Comparison of ENCODE assay signal across 8 cellular contexts in genomic region chr20:54649511-54649962, GRCh38.
DNase-seq lines count a peak whose midpoint lies in the region; ATAC-seq and FAIRE-seq lines count a peak whose summit lies in the region.

No MANE protein-coding gene starts in this region.

- no peaks in the 10 kb centered on the region for H3K4me1 ChIP-seq in naive thymus-derived CD4-positive, alpha-beta T cell (ENCODE audit: control insufficient read depth in 2 of 2, insufficient read depth in 2 of 2, low read length in 2 of 2)

- DNase-seq in A172 (ENCODE audit: low spot score), result peak; percentile 63
- peak; percentile 85 for DNase-seq in HTR-8/SVneo (ENCODE audit: insufficient read length, low spot score)
- peak; percentile 27 for DNase-seq in NOMO-1 treated with dmso at 0.1 percent for 144 hours (lab: John Stamatoyannopoulos, UW; ENCODE audit: unreplicated experiment)
- DNase-seq in activated CD8-positive, alpha-beta memory T cell treated with anti-CD3 and anti-CD28 coated beads, Interleukin-2, amount 50 U/mL, for 4 hours, result peak; percentile 53
- DNase-seq in naive thymus-derived CD4-positive, alpha-beta T cell, result peak; percentile 5 to 57 (median 26)
- peak in 5 of 6 experiments; percentile 10 to 47 (median 12) for DNase-seq in stimulated activated naive CD4-positive, alpha-beta T cell (lab: John Stamatoyannopoulos, UW)

- H3K4me3 Mint-ChIP-seq in naive thymus-derived CD4-positive, alpha-beta T cell, result no peak overlapping the region

- ATAC-seq in GM18502 (IDR thresholded peaks at IDR 0.05; ENCODE audit: poor library complexity, unreplicated experiment) (peak; percentile 76), esophagus mucosa (peak; percentile 81)
- ATAC-seq in naive thymus-derived CD4-positive, alpha-beta T cell, result peak; percentile 48

- POLR2A ChIA-PET in naive thymus-derived CD4-positive, alpha-beta T cell (lab: Charles Lee), result no interaction called here

- H3K36me3 ChIP-seq in naive thymus-derived CD4-positive, alpha-beta T cell (ENCODE audit: control insufficient read depth in 2 of 3, insufficient read depth in 3 of 3, low read length in 3 of 3), result no peaks in the 10 kb centered on the region

- CTCF ChIA-PET in naive thymus-derived CD4-positive, alpha-beta T cell (lab: Charles Lee), result interaction anchor here (0.7 to 1.0 kb wide), 2 partner anchors 442 to 1736 kb away, joined by 3 to 4 read pairs; partner anchors contain the start of gene PFDN4

- H3K27ac ChIP-seq in naive thymus-derived CD4-positive, alpha-beta T cell (ENCODE audit: low read depth, low read length), result no peak overlapping the region

- peaks cover 0 to 27% (median 9%) of the 10 kb centered on the region in 5 donors for H3K27me3 Mint-ChIP-seq in naive thymus-derived CD4-positive, alpha-beta T cell

- intact Hi-C loops in naive thymus-derived CD4-positive, alpha-beta T cell (cut with micrococcal nuclease), result loop anchor here (5.0 to 10.0 kb wide), 2 partner anchors 452 to 1695 kb away; no protein-coding TSS in a partner anchor

- H3K9me3 ChIP-seq in naive thymus-derived CD4-positive, alpha-beta T cell (ENCODE audit: control insufficient read depth in 2 of 3, low read length in 3 of 3), result no peaks in the 10 kb centered on the region

- H3K4me3 ChIP-seq in naive thymus-derived CD4-positive, alpha-beta T cell (ENCODE audit: low read length), result no peak overlapping the region

- H3K4me1 Mint-ChIP-seq in naive thymus-derived CD4-positive, alpha-beta T cell, result no peaks in the 10 kb centered on the region

- no peaks in the 10 kb centered on the region for H3K9me3 Mint-ChIP-seq in naive thymus-derived CD4-positive, alpha-beta T cell

- no peaks in the 10 kb centered on the region for H3K36me3 Mint-ChIP-seq in naive thymus-derived CD4-positive, alpha-beta T cell

- FAIRE-seq in HTR-8/SVneo (lab: Jason Lieb, UNC), result peak; percentile 87

- no peaks in the 10 kb centered on the region for H3K27me3 ChIP-seq in naive thymus-derived CD4-positive, alpha-beta T cell (ENCODE audit: control insufficient read depth in 2 of 2, insufficient read depth in 2 of 2, low read length in 2 of 2)

- H3K27ac Mint-ChIP-seq in naive thymus-derived CD4-positive, alpha-beta T cell, result no peak overlapping the region

Comparison
In these comparisons a context has a peak if more than half of its experiments do, and no peak if none do; other contexts are left out.
1. DNase-seq: peak in every context shown above with its lines; median percentile 85 in HTR-8/SVneo; 63 in A172; 53 in activated CD8-positive, alpha-beta memory T cell treated with anti-CD3 and anti-CD28 coated beads, Interleukin-2, amount 50 U/mL, for 4 hours; 27 in NOMO-1 treated with dmso at 0.1 percent for 144 hours; 26 in naive thymus-derived CD4-positive, alpha-beta T cell; 12 in stimulated activated naive CD4-positive, alpha-beta T cell.